Comparison of ENCODE assay signal across 16 cellular contexts in genomic region chr19:37963190-37963947, GRCh38. TPM values are rescaled to one million over a fixed set of nuclear protein-coding genes. Genes with fewer than 3 reads are reported as not detected.
DNase-seq lines count a peak whose midpoint lies in the region; ATAC-seq, FAIRE-seq and TF ChIP-seq lines count a peak whose summit lies in the region.
"Had no signal": no experiment of that assay in that cellular context is flagged by ENCODE, and none has a peak within 500 bp of the region (broad histone marks: within the 10 kb centered on the region; RNA-seq: fewer than 3 reads in every experiment).

No MANE protein-coding gene starts in this region.

- H3K36me3 Mint-ChIP-seq in WTC11 (peaks cover 10% of the 10 kb centered on the region), glutamatergic neuron (ENCODE audit: unreplicated experiment) (peaks cover 8% of the 10 kb centered on the region)

- H3K4me3 Mint-ChIP-seq in WTC11 (no peak overlapping the region), glutamatergic neuron (ENCODE audit: unreplicated experiment) (no peak overlapping the region)
- H3K4me3 Mint-ChIP-seq: activated CD4-positive, alpha-beta memory T cell treated with anti-CD3 and anti-CD28 coated beads, Interleukin-2, amount 10 ng/mL, durations not matched to agents 7 days and 5 days; CD4-positive, alpha-beta memory T cell had no signal

- H3K4me3 ChIP-seq in HFF-Myc (replicated peaks; ENCODE audit: low read depth, low read length): no peak overlapping the region
- no peak overlapping the region for H3K4me3 ChIP-seq in adrenal gland

- no peaks in the 10 kb centered on the region for H3K4me1 ChIP-seq in adrenal gland (replicated peaks in 1 of 2)

- intact Hi-C loops in adrenal gland (cut with DNase I): no loop called here

- H3K27me3 Mint-ChIP-seq in WTC11 (ENCODE audit: low read depth): no peaks in the 10 kb centered on the region
- H3K27me3 Mint-ChIP-seq in glutamatergic neuron (ENCODE audit: unreplicated experiment): peaks cover 13% of the 10 kb centered on the region
- H3K27me3 Mint-ChIP-seq: activated CD4-positive, alpha-beta memory T cell treated with anti-CD3 and anti-CD28 coated beads, Interleukin-2, amount 10 ng/mL, durations not matched to agents 7 days and 5 days; CD4-positive, alpha-beta memory T cell had no signal

- peaks cover 11% of the 10 kb centered on the region for H3K9me3 Mint-ChIP-seq in WTC11
- H3K9me3 Mint-ChIP-seq in glutamatergic neuron (ENCODE audit: unreplicated experiment): peaks cover 4% of the 10 kb centered on the region

- TF ChIP-seq POLR2A in adrenal gland (IDR thresholded peaks at IDR 0.05): no peak

- TF ChIP-seq CTCF in AG09319 (IDR thresholded peaks at IDR 0.05; ENCODE audit: low read depth, low read length) (no peak), HFF-Myc (IDR thresholded peaks at IDR 0.05; ENCODE audit: low read depth, low read length, missing control alignments) (no peak), WTC11 (IDR thresholded peaks at IDR 0.05) (no peak), glutamatergic neuron (IDR thresholded peaks at IDR 0.05; ENCODE audit: partially characterized antibody, unreplicated experiment) (no peak), adrenal gland (IDR thresholded peaks at IDR 0.05) (no peak)

- no peaks in the 10 kb centered on the region for H3K9me3 ChIP-seq in adrenal gland (replicated peaks in 1 of 3)

- no peaks in the 10 kb centered on the region for H3K27me3 ChIP-seq in adrenal gland
- H3K27me3 ChIP-seq: foreskin keratinocyte had no signal

- H3K27ac ChIP-seq in adrenal gland: no peak overlapping the region
- H3K27ac ChIP-seq: foreskin keratinocyte had no signal

- H3K36me3 ChIP-seq in adrenal gland (replicated peaks in 1 of 2): no peaks in the 10 kb centered on the region

- DNase-seq in AG09319 (ENCODE audit: extremely low read depth, low read depth): peak; percentile 40
- peak; percentile 39 for DNase-seq in HFF-Myc (ENCODE audit: extremely low read depth, low read depth)
- no peak for DNase-seq in WTC11 (ENCODE audit: low spot score)
- DNase-seq in glutamatergic neuron: no peak
- no peak for DNase-seq in adrenal gland
- DNase-seq in HTR-8/SVneo (ENCODE audit: insufficient read length, low spot score): no peak
- no peak for DNase-seq in activated CD8-positive, alpha-beta memory T cell treated with anti-CD3 and anti-CD28 coated beads, Interleukin-2, amount 50 U/mL, for 4 hours
- DNase-seq: activated CD4-positive, alpha-beta memory T cell treated with anti-CD3 and anti-CD28 coated beads, Interleukin-2, amount 10 ng/mL, durations not matched to agents 7 days and 5 days; CD4-positive, alpha-beta memory T cell; foreskin keratinocyte; left ventricle myocardium superior; NCI-H1092 treated with DMSO at 0.1 percent for 48 hours had no signal

- no peak for FAIRE-seq in HTR-8/SVneo (lab: Jason Lieb, UNC)
- FAIRE-seq: H1 had no signal

- CTCF ChIA-PET in WTC11 (lab: Charles Lee): interaction anchor here (0.8 to 1.6 kb wide), 2 partner anchors 9 to 60 kb away, joined by 3 read pairs; no protein-coding TSS in a partner anchor

- H3K27ac Mint-ChIP-seq in WTC11 (peak overlapping the region; percentile 52; the same call in 1 of the 2 replicates), glutamatergic neuron (ENCODE audit: unreplicated experiment) (peak overlapping the region; percentile 80)
- H3K27ac Mint-ChIP-seq: activated CD4-positive, alpha-beta memory T cell treated with anti-CD3 and anti-CD28 coated beads, Interleukin-2, amount 10 ng/mL, durations not matched to agents 7 days and 5 days; CD4-positive, alpha-beta memory T cell had no signal

- POLR2A ChIA-PET in WTC11 (lab: Charles Lee): interaction anchor here (0.6 kb wide), 1 partner anchor 12 kb away, joined by 7 read pairs; no protein-coding TSS in a partner anchor

- 85 to 90% (median 89%) methylated on average over 4 of the region's 4 CpGs for WGBS in adrenal gland, 4 donors

- peaks cover 11% of the 10 kb centered on the region for H3K4me1 Mint-ChIP-seq in WTC11
- peaks cover 31% of the 10 kb centered on the region for H3K4me1 Mint-ChIP-seq in glutamatergic neuron (ENCODE audit: low read depth, unreplicated experiment)
- H3K4me1 Mint-ChIP-seq: activated CD4-positive, alpha-beta memory T cell treated with anti-CD3 and anti-CD28 coated beads, Interleukin-2, amount 10 ng/mL, durations not matched to agents 7 days and 5 days had no signal

- ATAC-seq in WTC11 (no peak), GM18511 (IDR thresholded peaks at IDR 0.05; ENCODE audit: unreplicated experiment) (no peak)
- ATAC-seq: foreskin keratinocyte, left ventricle myocardium superior had no signal

TF ChIP-seq in WTC11, 78 proteins besides CTCF, POLR2A, EP300 and RAD21 (continues in another document):
- TF ChIP-seq, protein P1, sequence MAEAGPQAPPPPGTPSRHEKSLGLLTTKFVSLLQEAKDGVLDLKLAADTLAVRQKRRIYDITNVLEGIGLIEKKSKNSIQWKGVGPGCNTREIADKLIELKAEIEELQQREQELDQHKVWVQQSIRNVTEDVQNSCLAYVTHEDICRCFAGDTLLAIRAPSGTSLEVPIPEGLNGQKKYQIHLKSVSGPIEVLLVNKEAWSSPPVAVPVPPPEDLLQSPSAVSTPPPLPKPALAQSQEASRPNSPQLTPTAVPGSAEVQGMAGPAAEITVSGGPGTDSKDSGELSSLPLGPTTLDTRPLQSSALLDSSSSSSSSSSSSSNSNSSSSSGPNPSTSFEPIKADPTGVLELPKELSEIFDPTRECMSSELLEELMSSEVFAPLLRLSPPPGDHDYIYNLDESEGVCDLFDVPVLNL (CRISPR knock-in tag; IDR thresholded peaks at IDR 0.05; ENCODE audit: borderline replicate concordance, low read depth): no peak
- TF ChIP-seq SMAD4 (CRISPR knock-in tag; IDR thresholded peaks at IDR 0.05): no peak
- no peak for TF ChIP-seq FOXP4 (CRISPR knock-in tag; IDR thresholded peaks at IDR 0.05)
- TF ChIP-seq, protein P2, sequence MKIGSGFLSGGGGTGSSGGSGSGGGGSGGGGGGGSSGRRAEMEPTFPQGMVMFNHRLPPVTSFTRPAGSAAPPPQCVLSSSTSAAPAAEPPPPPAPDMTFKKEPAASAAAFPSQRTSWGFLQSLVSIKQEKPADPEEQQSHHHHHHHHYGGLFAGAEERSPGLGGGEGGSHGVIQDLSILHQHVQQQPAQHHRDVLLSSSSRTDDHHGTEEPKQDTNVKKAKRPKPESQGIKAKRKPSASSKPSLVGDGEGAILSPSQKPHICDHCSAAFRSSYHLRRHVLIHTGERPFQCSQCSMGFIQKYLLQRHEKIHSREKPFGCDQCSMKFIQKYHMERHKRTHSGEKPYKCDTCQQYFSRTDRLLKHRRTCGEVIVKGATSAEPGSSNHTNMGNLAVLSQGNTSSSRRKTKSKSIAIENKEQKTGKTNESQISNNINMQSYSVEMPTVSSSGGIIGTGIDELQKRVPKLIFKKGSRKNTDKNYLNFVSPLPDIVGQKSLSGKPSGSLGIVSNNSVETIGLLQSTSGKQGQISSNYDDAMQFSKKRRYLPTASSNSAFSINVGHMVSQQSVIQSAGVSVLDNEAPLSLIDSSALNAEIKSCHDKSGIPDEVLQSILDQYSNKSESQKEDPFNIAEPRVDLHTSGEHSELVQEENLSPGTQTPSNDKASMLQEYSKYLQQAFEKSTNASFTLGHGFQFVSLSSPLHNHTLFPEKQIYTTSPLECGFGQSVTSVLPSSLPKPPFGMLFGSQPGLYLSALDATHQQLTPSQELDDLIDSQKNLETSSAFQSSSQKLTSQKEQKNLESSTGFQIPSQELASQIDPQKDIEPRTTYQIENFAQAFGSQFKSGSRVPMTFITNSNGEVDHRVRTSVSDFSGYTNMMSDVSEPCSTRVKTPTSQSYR (CRISPR knock-in tag; IDR thresholded peaks at IDR 0.05): no peak
- TF ChIP-seq PREB (CRISPR knock-in tag; IDR thresholded peaks at IDR 0.05; ENCODE audit: borderline replicate concordance): no peak
- TF ChIP-seq, protein P3, sequence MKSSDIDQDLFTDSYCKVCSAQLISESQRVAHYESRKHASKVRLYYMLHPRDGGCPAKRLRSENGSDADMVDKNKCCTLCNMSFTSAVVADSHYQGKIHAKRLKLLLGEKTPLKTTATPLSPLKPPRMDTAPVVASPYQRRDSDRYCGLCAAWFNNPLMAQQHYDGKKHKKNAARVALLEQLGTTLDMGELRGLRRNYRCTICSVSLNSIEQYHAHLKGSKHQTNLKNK (CRISPR knock-in tag; IDR thresholded peaks at IDR 0.05): no peak
- no peak for TF ChIP-seq KAT7 (CRISPR knock-in tag; IDR thresholded peaks at IDR 0.05; ENCODE audit: borderline replicate concordance)
- TF ChIP-seq CREB1 (CRISPR knock-in tag; IDR thresholded peaks at IDR 0.05): no peak
- TF ChIP-seq ESRRA (CRISPR knock-in tag; IDR thresholded peaks at IDR 0.05; ENCODE audit: borderline replicate concordance): no peak
- TF ChIP-seq ATF1 (CRISPR knock-in tag; IDR thresholded peaks at IDR 0.05): no peak

RNA-seq across cellular contexts. Expression of gene SIPA1L3, which starts 56.4 kb away (rescaled TPM):
- total RNA-seq in WTC11 (2021): 41.5 to 44.4 TPM (median 42.4 TPM) in 3 replicates
- total RNA-seq in glutamatergic neuron (ENCODE audit: unreplicated experiment): 97.7 TPM
- 10 to 100 TPM in 6 of 8 donors, 1 to 10 TPM in 2; 8.4 to 24.1 (median 14.1) TPM for total RNA-seq in adrenal gland
- polyA plus RNA-seq in adrenal gland: 10 to 100 TPM in 2 of 3 donors, 1 to 10 TPM in 1; 2.2 to 12.0 (median 10.2) TPM

RNA-seq across cellular contexts. Expression of gene WDR87, which starts 57.0 kb away (rescaled TPM):
- not detected in 3 replicates for total RNA-seq in WTC11 (2021)
- total RNA-seq in glutamatergic neuron (ENCODE audit: unreplicated experiment): not detected
- not detected for total RNA-seq in adrenal gland
- under 1 TPM in 2 of 3 donors, not detected in 1; under 0.01 to 0.08 TPM for polyA plus RNA-seq in adrenal gland
- total RNA-seq: activated CD4-positive, alpha-beta memory T cell treated with anti-CD3 and anti-CD28 coated beads, Interleukin-2, amount 10 ng/mL, durations not matched to agents 7 days and 5 days; CD4-positive, alpha-beta memory T cell; foreskin keratinocyte; H1; left ventricle myocardium superior; pulmonary artery endothelial cell had no signal
- polyA plus RNA-seq: adipose tissue; CD4-positive, alpha-beta memory T cell; foreskin keratinocyte; H1 had no signal

Comparison
In these comparisons a context has a peak if more than half of its experiments do, and no peak if none do; other contexts are left out.
1. DNase-seq: peak in AG09319 (single experiment) and HFF-Myc (single experiment); none in WTC11 (single experiment), glutamatergic neuron (single experiment), adrenal gland (0 of 7), HTR-8/SVneo (single experiment) and activated CD8-positive, alpha-beta memory T cell treated with anti-CD3 and anti-CD28 coated beads, Interleukin-2, amount 50 U/mL, for 4 hours (single experiment).